Comparison of ENCODE assay signal across 16 cellular contexts in genomic region chrX:122046226-122046625, GRCh38.
"Had no signal": no experiment of that assay in that cellular context is flagged by ENCODE, and none has a peak within 500 bp of the region (broad histone marks: within the 10 kb centered on the region; RNA-seq: fewer than 3 reads in every experiment).

No MANE protein-coding gene starts in this region.

- H3K27ac ChIP-seq: foreskin keratinocyte, left lung, stomach, thoracic aorta had no signal

- DNase-seq: activated CD4-positive, alpha-beta T cell treated with anti-CD3 and anti-CD28 coated beads, Interleukin-2, amount 10 ng/mL, durations not matched to agents 7 days and 5 days; activated CD4-positive, CD25-positive, alpha-beta regulatory T cell; activated CD8-positive, alpha-beta memory T cell treated with anti-CD3 and anti-CD28 coated beads for 24 hours; activated naive CD4-positive, alpha-beta T cell treated with anti-CD3 and anti-CD28 coated beads for 36 hours; activated T-cell treated with anti-CD3 and anti-CD28 coated beads for 4 hours; dermis blood vessel endothelial cell; erythroblast; foreskin keratinocyte; left lung; nucleus accumbens; right cardiac atrium; small intestine; stomach had no signal

- H3K36me3 ChIP-seq: left lung, stomach, thoracic aorta had no signal

- H3K4me1 ChIP-seq: foreskin keratinocyte, left lung, stomach had no signal

- ATAC-seq: activated T-helper 17 cell treated with anti-CD3 and anti-CD28 coated beads, Interleukin-2, amount 50 U/mL, for 72 hours; foreskin keratinocyte; left lung; natural killer cell treated with Interleukin-12 subunit alpha and Interleukin-12 subunit beta and Interleukin-15 and Interleukin-18, amount 100 ng/mL, for 72 hours; right cardiac atrium had no signal

- H3K4me3 ChIP-seq: left lung, stomach, thoracic aorta had no signal

- H3K27me3 ChIP-seq: foreskin keratinocyte, left lung, stomach had no signal

- H3K9me3 ChIP-seq: left lung, stomach, thoracic aorta had no signal
